In genomic region chr2:28997847-28998735, GRCh38 we compare ENCODE assay signal across 15 cellular contexts. TPM values are rescaled to one million over a fixed set of nuclear protein-coding genes. Genes with fewer than 3 reads are reported as not detected.
"Had no signal": no experiment of that assay in that cellular context is flagged by ENCODE, and none has a peak within 500 bp of the region (broad histone marks: within the 10 kb centered on the region; RNA-seq: fewer than 3 reads in every experiment).

No MANE protein-coding gene starts in this region.

- H3K27ac ChIP-seq: ascending aorta, hepatocyte, left lung, ovary, tibial nerve, vagina had no signal

- H3K4me1 ChIP-seq: ascending aorta had no signal

- H3K4me3 ChIP-seq: ascending aorta, hepatocyte, left lung, ovary, tibial nerve, vagina had no signal

- DNase-seq: activated CD4-positive, CD25-positive, alpha-beta regulatory T cell treated with anti-CD3 and anti-CD28 coated beads, Interleukin-2, amount 50 U/mL, for 72 hours; activated naive CD4-positive, alpha-beta T cell treated with Interleukin-2 at 50 U/mL for 16 hours; left lung; mesendoderm; ovary; stimulated activated CD4-positive, alpha-beta T cell treated with anti-CD3 and anti-CD28 coated beads, Interleukin-12 subunit alpha, Interleukin-12 subunit beta, amount 100 ng/mL, for 4 hours; stimulated activated CD4-positive, alpha-beta T cell treated with anti-CD3 and anti-CD28 coated beads, Interleukin-2, amount 100 ng/mL, for 24 hours; T-helper 1 cell had no signal

- H3K4me2 ChIP-seq: hepatocyte had no signal

- H3K9me3 ChIP-seq: ascending aorta, left lung, ovary, tibial nerve, vagina had no signal

- ATAC-seq: left lung, sciatic nerve had no signal

- H3K79me2 ChIP-seq: hepatocyte had no signal

- H3K36me3 ChIP-seq: ascending aorta, left lung, ovary, tibial nerve, vagina had no signal

- H2AFZ ChIP-seq: hepatocyte had no signal

- H3K27me3 ChIP-seq: ascending aorta, hepatocyte, left lung, ovary, tibial nerve, vagina had no signal

RNA-seq across cellular contexts. Expression of gene TOGARAM2, which starts 17.0 kb away (rescaled TPM):
- total RNA-seq: ascending aorta, bronchial epithelial cell, pulmonary artery endothelial cell had no signal
